1 cellular context compared by ENCODE assay signal in the genomic region with DNA sequence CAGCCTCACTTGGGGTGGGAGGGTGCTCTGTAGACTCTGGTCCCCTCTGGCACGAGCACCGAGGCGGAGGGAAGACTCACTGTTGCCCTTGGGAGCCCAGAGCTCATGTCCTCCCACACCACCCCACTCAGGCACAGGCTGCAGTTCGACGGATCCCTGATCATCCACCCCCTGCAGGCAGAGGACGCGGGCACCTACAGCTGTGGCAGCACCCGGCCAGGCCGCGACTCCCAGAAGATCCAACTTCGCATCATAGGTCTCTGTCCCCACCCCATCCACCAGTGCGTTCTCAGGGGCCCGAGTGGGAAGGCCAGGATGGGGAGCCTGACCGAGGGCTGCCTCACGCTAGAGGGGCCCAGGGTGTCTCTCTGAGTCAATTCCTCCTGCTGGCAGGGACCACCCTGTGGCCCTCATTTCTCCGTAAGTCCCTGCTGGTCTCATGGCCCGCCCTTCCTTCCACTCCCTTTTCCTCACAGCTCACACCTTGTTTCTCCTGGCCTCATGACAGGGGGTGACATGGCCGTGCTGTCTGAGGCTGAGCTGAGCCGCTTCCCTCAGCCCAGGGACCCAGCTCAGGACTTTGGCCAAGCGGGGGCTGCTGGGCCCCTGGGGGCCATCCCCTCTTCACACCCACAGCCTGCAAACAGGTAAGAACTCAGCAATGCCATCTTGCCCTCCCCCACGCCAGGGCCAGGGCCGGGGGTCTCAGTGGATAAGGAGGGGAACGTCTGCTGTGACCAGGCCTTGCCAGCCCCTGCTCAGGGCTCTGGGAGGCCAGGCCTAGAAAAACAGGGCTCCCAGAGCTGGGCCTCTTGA.
TF ChIP-seq lines count a peak whose summit lies in the region.

No MANE protein-coding gene starts in this region.

TF ChIP-seq in GM23338, 12 proteins besides CTCF, POLR2A, EP300 and RAD21 (continued from another document):
- TF ChIP-seq, protein P1, sequence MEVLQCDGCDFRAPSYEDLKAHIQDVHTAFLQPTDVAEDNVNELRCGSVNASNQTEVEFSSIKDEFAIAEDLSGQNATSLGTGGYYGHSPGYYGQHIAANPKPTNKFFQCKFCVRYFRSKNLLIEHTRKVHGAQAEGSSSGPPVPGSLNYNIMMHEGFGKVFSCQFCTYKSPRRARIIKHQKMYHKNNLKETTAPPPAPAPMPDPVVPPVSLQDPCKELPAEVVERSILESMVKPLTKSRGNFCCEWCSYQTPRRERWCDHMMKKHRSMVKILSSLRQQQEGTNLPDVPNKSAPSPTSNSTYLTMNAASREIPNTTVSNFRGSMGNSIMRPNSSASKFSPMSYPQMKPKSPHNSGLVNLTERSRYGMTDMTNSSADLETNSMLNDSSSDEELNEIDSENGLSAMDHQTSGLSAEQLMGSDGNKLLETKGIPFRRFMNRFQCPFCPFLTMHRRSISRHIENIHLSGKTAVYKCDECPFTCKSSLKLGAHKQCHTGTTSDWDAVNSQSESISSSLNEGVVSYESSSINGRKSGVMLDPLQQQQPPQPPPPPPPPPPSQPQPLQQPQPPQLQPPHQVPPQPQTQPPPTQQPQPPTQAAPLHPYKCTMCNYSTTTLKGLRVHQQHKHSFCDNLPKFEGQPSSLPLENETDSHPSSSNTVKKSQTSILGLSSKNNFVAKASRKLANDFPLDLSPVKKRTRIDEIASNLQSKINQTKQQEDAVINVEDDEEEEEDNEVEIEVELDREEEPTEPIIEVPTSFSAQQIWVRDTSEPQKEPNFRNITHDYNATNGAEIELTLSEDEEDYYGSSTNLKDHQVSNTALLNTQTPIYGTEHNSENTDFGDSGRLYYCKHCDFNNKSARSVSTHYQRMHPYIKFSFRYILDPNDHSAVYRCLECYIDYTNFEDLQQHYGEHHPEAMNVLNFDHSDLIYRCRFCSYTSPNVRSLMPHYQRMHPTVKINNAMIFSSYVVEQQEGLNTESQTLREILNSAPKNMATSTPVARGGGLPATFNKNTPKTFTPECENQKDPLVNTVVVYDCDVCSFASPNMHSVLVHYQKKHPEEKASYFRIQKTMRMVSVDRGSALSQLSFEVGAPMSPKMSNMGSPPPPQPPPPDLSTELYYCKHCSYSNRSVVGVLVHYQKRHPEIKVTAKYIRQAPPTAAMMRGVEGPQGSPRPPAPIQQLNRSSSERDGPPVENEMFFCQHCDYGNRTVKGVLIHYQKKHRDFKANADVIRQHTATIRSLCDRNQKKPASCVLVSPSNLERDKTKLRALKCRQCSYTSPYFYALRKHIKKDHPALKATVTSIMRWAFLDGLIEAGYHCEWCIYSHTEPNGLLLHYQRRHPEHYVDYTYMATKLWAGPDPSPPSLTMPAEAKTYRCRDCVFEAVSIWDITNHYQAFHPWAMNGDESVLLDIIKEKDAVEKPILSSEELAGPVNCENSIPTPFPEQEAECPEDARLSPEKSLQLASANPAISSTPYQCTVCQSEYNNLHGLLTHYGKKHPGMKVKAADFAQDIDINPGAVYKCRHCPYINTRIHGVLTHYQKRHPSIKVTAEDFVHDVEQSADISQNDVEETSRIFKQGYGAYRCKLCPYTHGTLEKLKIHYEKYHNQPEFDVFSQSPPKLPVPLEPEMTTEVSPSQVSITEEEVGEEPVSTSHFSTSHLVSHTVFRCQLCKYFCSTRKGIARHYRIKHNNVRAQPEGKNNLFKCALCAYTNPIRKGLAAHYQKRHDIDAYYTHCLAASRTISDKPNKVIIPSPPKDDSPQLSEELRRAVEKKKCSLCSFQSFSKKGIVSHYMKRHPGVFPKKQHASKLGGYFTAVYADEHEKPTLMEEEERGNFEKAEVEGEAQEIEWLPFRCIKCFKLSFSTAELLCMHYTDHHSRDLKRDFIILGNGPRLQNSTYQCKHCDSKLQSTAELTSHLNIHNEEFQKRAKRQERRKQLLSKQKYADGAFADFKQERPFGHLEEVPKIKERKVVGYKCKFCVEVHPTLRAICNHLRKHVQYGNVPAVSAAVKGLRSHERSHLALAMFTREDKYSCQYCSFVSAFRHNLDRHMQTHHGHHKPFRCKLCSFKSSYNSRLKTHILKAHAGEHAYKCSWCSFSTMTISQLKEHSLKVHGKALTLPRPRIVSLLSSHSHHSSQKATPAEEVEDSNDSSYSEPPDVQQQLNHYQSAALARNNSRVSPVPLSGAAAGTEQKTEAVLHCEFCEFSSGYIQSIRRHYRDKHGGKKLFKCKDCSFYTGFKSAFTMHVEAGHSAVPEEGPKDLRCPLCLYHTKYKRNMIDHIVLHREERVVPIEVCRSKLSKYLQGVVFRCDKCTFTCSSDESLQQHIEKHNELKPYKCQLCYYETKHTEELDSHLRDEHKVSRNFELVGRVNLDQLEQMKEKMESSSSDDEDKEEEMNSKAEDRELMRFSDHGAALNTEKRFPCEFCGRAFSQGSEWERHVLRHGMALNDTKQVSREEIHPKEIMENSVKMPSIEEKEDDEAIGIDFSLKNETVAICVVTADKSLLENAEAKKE (CRISPR knock-in tag; IDR thresholded peaks at IDR 0.05): no peak
- TF ChIP-seq, protein P2, sequence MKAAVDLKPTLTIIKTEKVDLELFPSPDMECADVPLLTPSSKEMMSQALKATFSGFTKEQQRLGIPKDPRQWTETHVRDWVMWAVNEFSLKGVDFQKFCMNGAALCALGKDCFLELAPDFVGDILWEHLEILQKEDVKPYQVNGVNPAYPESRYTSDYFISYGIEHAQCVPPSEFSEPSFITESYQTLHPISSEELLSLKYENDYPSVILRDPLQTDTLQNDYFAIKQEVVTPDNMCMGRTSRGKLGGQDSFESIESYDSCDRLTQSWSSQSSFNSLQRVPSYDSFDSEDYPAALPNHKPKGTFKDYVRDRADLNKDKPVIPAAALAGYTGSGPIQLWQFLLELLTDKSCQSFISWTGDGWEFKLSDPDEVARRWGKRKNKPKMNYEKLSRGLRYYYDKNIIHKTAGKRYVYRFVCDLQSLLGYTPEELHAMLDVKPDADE (IDR thresholded peaks at IDR 0.05): no peak
- no peak for TF ChIP-seq POLR2AphosphoS5 (IDR thresholded peaks at IDR 0.05; ENCODE audit: low read depth)
- no peak for TF ChIP-seq ZNF114 (CRISPR knock-in tag; IDR thresholded peaks at IDR 0.05)
- TF ChIP-seq JUNB (IDR thresholded peaks at IDR 0.05; ENCODE audit: unreplicated experiment): no peak
- TF ChIP-seq EZH2phosphoT487 (IDR thresholded peaks at IDR 0.05; ENCODE audit: unreplicated experiment): no peak
- TF ChIP-seq CREB1 (CRISPR knock-in tag; IDR thresholded peaks at IDR 0.05; ENCODE audit: low read depth): no peak
- no peak for TF ChIP-seq EZH2 (IDR thresholded peaks at IDR 0.05; ENCODE audit: low read depth, unreplicated experiment)
- TF ChIP-seq STAT1 (IDR thresholded peaks at IDR 0.05; ENCODE audit: unreplicated experiment): no peak
